In genomic region chr1:163471766-163472165, GRCh38 we compare ENCODE assay signal across 14 cellular contexts.
"Had no signal": no experiment of that assay in that cellular context is flagged by ENCODE, and none has a peak within 500 bp of the region (broad histone marks: within the 10 kb centered on the region; RNA-seq: fewer than 3 reads in every experiment).

No MANE protein-coding gene starts in this region.

- H3K27ac ChIP-seq: ascending aorta, prostate gland, spleen, suprapubic skin had no signal

- H3K4me3 ChIP-seq: prostate gland, spleen, suprapubic skin had no signal

- H3K27me3 ChIP-seq: ascending aorta, dorsolateral prefrontal cortex, spleen, suprapubic skin had no signal

- DNase-seq: activated CD4-positive, alpha-beta T cell treated with anti-CD3 and anti-CD28 coated beads, Interleukin-2, amount 50 U/mL, for 4 hours; activated CD4-positive, CD25-positive, alpha-beta regulatory T cell treated with anti-CD3 and anti-CD28 coated beads, Interleukin-2, amount 50 U/mL, for 72 hours; activated naive CD4-positive, alpha-beta T cell treated with Interleukin-2 at 50 U/mL for 16 hours; dorsolateral prefrontal cortex; left ventricle myocardium superior; natural killer cell; spleen; SW 1271; trophoblast cell had no signal

- H3K36me3 ChIP-seq: ascending aorta, prostate gland, spleen, suprapubic skin had no signal

- H3K9me3 ChIP-seq: ascending aorta, prostate gland, spleen, suprapubic skin had no signal

- H3K4me1 ChIP-seq: ascending aorta, prostate gland, spleen, suprapubic skin had no signal

- ATAC-seq: activated T-helper 17 cell treated with anti-CD3 and anti-CD28 coated beads, Interleukin-2, amount 50 U/mL, for 72 hours; esophagus mucosa; left ventricle myocardium superior; natural killer cell had no signal
